Comparison of ENCODE assay signal across 8 cellular contexts in genomic region chr6:136784910-136785746, GRCh38. TPM values are rescaled to one million over a fixed set of nuclear protein-coding genes. Genes with fewer than 3 reads are reported as not detected.
DNase-seq lines count a peak whose midpoint lies in the region; ATAC-seq and TF ChIP-seq lines count a peak whose summit lies in the region.

No MANE protein-coding gene starts in this region.

- H3K36me3 Mint-ChIP-seq in osteocyte (ENCODE audit: unreplicated experiment), result no peaks in the 10 kb centered on the region

- peak; percentile 39 for ATAC-seq in omental fat pad (ENCODE audit: low FRiP score)
- ATAC-seq in foreskin keratinocyte, result no peak

- DNase-seq in activated T-cell treated with anti-CD3 and anti-CD28 coated beads for 48 hours (ENCODE audit: low read depth) (peak; percentile 27), activated T-cell treated with anti-CD3 and anti-CD28 coated beads for 4 hours (no peak), SKM-1 (lab: John Stamatoyannopoulos, UW; ENCODE audit: unreplicated experiment) (peak; percentile 90), coronary artery (ENCODE audit: low spot score) (no peak), omental fat pad (ENCODE audit: low spot score) (no peak), osteocyte (ENCODE audit: extremely low spot score, unreplicated experiment) (no peak), DMS153 treated with DMSO at 0.1 percent for 48 hours (lab: John Stamatoyannopoulos, UW; ENCODE audit: unreplicated experiment) (no peak), foreskin keratinocyte (no peak)

- H3K4me1 ChIP-seq in foreskin keratinocyte, result peaks cover 18% of the 10 kb centered on the region

- no peak for TF ChIP-seq CTCF in coronary artery (IDR thresholded peaks at IDR 0.05)
- TF ChIP-seq CTCF in omental fat pad (IDR thresholded peaks at IDR 0.05), result no peak
- no peak for TF ChIP-seq CTCF in osteocyte (IDR thresholded peaks at IDR 0.05)
- no peak for TF ChIP-seq CTCF in foreskin keratinocyte (conservative IDR thresholded peaks at IDR 0.05)

- no peak overlapping the region for H3K27ac Mint-ChIP-seq in osteocyte (ENCODE audit: unreplicated experiment)

- H3K27ac ChIP-seq in coronary artery, result peak overlapping the region in 1 of 2 donors; percentile 62
- H3K27ac ChIP-seq in foreskin keratinocyte, result no peak overlapping the region

- H3K27me3 ChIP-seq in foreskin keratinocyte, result no peaks in the 10 kb centered on the region

- H3K4me3 Mint-ChIP-seq in osteocyte (ENCODE audit: unreplicated experiment), result no peak overlapping the region

- peaks cover 19% of the 10 kb centered on the region for H3K4me1 Mint-ChIP-seq in osteocyte (ENCODE audit: unreplicated experiment)

- no peaks in the 10 kb centered on the region for H3K9me3 Mint-ChIP-seq in osteocyte (ENCODE audit: unreplicated experiment)

- H3K27me3 Mint-ChIP-seq in osteocyte (ENCODE audit: unreplicated experiment), result no peaks in the 10 kb centered on the region

- H3K4me3 ChIP-seq in coronary artery, result peak overlapping the region; percentile 51

RNA-seq across cellular contexts. Expression of gene MAP3K5, which starts 7.1 kb away (rescaled TPM):
- 10 to 100 TPM; 31.4 to 53.0 (median 47.2) TPM for total RNA-seq in omental fat pad
- 1.3 and 1.6 TPM in 2 replicates for total RNA-seq in osteocyte
- total RNA-seq in foreskin keratinocyte, result 4.1 and 4.5 TPM in 2 replicates
- 0.92 and 1.1 TPM in 2 replicates for polyA plus RNA-seq in foreskin keratinocyte

RNA-seq across cellular contexts. Expression of gene PEX7, which starts 37.3 kb away (rescaled TPM):
- 1 to 10 TPM; 4.7 to 9.7 (median 6.9) TPM for total RNA-seq in omental fat pad
- total RNA-seq in osteocyte, result 5.2 and 6.3 TPM in 2 replicates
- total RNA-seq in foreskin keratinocyte, result 7.2 and 7.5 TPM in 2 replicates
- 6.5 and 7.1 TPM in 2 replicates for polyA plus RNA-seq in foreskin keratinocyte

Comparison
In these comparisons a context has a peak if more than half of its experiments do, and no peak if none do; other contexts are left out.
1. DNase-seq: peak in activated T-cell treated with anti-CD3 and anti-CD28 coated beads for 48 hours (single experiment) and SKM-1 (single experiment); none in activated T-cell treated with anti-CD3 and anti-CD28 coated beads for 4 hours (single experiment), coronary artery (single experiment), omental fat pad (single experiment), osteocyte (single experiment), DMS153 treated with DMSO at 0.1 percent for 48 hours (single experiment) and foreskin keratinocyte (0 of 2).